1 cellular context compared by ENCODE assay signal in the genomic region with DNA sequence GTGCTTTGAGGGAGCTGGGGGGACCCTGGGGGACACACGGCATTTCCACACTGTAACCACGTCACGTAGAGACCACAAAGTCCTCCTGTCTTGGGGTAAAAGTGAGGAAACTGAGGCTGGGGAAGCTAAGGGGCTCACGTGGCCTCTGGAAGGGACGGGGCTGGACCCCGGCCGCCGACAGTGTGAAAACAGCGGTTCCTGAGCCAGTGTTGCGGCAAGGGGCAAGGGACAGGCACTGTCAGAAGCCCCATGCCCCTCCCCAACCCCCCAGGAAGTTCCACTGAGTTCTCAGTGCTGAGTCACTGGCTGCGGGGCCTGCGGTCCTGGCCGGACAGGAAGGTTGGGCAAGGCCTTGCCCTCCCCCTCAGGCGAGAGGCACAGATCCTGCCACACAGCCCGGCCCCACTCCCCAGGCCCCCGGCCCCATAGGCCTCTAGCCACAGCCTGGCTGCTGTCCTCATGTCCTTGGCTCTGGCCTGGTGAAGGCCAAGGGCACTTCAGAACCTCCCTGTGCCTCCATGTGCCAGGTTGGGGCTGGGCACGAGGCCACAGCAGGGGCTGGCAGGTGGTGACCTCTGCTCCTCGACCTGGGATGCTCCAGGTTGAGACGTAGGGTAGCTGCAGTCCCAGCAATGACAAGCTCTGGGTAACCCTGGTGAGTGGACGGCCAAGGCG.
TF ChIP-seq lines count a peak whose summit lies in the region.

No MANE protein-coding gene starts in this region.

TF ChIP-seq in A549, 52 proteins besides CTCF, POLR2A, EP300 and RAD21 (continued from another document):
- peak; percentile 69; the same call in 1 of the 2 replicates for TF ChIP-seq E2F6 (IDR thresholded peaks at IDR 0.05; ENCODE audit: borderline replicate concordance, low read depth)
- TF ChIP-seq KDM5A (IDR thresholded peaks at IDR 0.05) = no peak
- peak in 1 of 2 experiments; percentile 68; a peak in 2 of 4 replicates for TF ChIP-seq CEBPB (IDR thresholded peaks at IDR 0.05)
- TF ChIP-seq, protein P1, sequence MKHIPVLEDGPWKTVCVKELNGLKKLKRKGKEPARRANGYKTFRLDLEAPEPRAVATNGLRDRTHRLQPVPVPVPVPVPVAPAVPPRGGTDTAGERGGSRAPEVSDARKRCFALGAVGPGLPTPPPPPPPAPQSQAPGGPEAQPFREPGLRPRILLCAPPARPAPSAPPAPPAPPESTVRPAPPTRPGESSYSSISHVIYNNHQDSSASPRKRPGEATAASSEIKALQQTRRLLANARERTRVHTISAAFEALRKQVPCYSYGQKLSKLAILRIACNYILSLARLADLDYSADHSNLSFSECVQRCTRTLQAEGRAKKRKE (CRISPR knock-in tag; IDR thresholded peaks at IDR 0.05; ENCODE audit: low read depth) = peak; percentile 92; the same call in 1 of the 2 replicates
- TF ChIP-seq, protein P2, sequence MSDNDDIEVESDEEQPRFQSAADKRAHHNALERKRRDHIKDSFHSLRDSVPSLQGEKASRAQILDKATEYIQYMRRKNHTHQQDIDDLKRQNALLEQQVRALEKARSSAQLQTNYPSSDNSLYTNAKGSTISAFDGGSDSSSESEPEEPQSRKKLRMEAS (IDR thresholded peaks at IDR 0.05) = peak; percentile 93
- no peak for TF ChIP-seq HEYL (CRISPR knock-in tag; IDR thresholded peaks at IDR 0.05)
- peak in 1 of 2 experiments; percentile 70; a peak in 4 of 5 replicates for TF ChIP-seq JUN (IDR thresholded peaks at IDR 0.05)
- TF ChIP-seq, protein P3, sequence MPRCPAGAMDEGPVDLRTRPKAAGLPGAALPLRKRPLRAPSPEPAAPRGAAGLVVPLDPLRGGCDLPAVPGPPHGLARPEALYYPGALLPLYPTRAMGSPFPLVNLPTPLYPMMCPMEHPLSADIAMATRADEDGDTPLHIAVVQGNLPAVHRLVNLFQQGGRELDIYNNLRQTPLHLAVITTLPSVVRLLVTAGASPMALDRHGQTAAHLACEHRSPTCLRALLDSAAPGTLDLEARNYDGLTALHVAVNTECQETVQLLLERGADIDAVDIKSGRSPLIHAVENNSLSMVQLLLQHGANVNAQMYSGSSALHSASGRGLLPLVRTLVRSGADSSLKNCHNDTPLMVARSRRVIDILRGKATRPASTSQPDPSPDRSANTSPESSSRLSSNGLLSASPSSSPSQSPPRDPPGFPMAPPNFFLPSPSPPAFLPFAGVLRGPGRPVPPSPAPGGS (IDR thresholded peaks at IDR 0.05) = no peak
- peak; percentile 41; the same call in 1 of the 2 replicates for TF ChIP-seq NFE2L2 (conservative IDR thresholded peaks at IDR 0.05; ENCODE audit: low read length)
- TF ChIP-seq ZSCAN20 (CRISPR knock-in tag; IDR thresholded peaks at IDR 0.05) = no peak; the same call in 1 of the 2 replicates
- TF ChIP-seq FOSB (CRISPR knock-in tag; IDR thresholded peaks at IDR 0.05) = no peak
- no peak for TF ChIP-seq MAFK (IDR thresholded peaks at IDR 0.05; ENCODE audit: partially characterized antibody)
- no peak for TF ChIP-seq RCOR1 (IDR thresholded peaks at IDR 0.05; ENCODE audit: low read depth, low read length)
- peak; percentile 41; the same call in 1 of the 2 replicates for TF ChIP-seq HOXB5 (CRISPR knock-in tag; IDR thresholded peaks at IDR 0.05)
- TF ChIP-seq CBX8 (IDR thresholded peaks at IDR 0.05) = no peak
- no peak for TF ChIP-seq PBX3 (IDR thresholded peaks at IDR 0.05)
- TF ChIP-seq TFCP2L1 (CRISPR knock-in tag; IDR thresholded peaks at IDR 0.05) = no peak
- no peak for TF ChIP-seq MAZ (IDR thresholded peaks at IDR 0.05; ENCODE audit: borderline replicate concordance, low read depth, low read length)
- TF ChIP-seq ZC3H11A (IDR thresholded peaks at IDR 0.05) = no peak
- TF ChIP-seq SMC3 (IDR thresholded peaks at IDR 0.05) = no peak
- no peak for TF ChIP-seq HDAC2 (IDR thresholded peaks at IDR 0.05)
- TF ChIP-seq ESRRA (IDR thresholded peaks at IDR 0.05; ENCODE audit: borderline replicate concordance, low read length) = no peak
- no peak for TF ChIP-seq FOSL2 (IDR thresholded peaks at IDR 0.05)
- peak; percentile 76 for TF ChIP-seq FOSL2 (CRISPR knock-in tag; IDR thresholded peaks at IDR 0.05)
- 0 out of 2 replicates have a peak, but pooled peaks have one; percentile 66 for TF ChIP-seq ZNF302 (CRISPR knock-in tag; IDR thresholded peaks at IDR 0.05)
- TF ChIP-seq EHF (CRISPR knock-in tag; IDR thresholded peaks at IDR 0.05) = peak; percentile 59
- no peak for TF ChIP-seq KDM1A (IDR thresholded peaks at IDR 0.05; ENCODE audit: low read depth)
- peak; percentile 77; the same call in 1 of the 2 replicates for TF ChIP-seq HOXB13 (CRISPR knock-in tag; IDR thresholded peaks at IDR 0.05; ENCODE audit: low read depth)
